Comparison of ENCODE assay signal across 17 cellular contexts in genomic region chr19:36460046-36460445, GRCh38. TPM values are rescaled to one million over a fixed set of nuclear protein-coding genes. Genes with fewer than 3 reads are reported as not detected.
DNase-seq lines count a peak whose midpoint lies in the region; ATAC-seq, FAIRE-seq and TF ChIP-seq lines count a peak whose summit lies in the region.
"Had no signal": no experiment of that assay in that cellular context is flagged by ENCODE, and none has a peak within 500 bp of the region (broad histone marks: within the 10 kb centered on the region; RNA-seq: fewer than 3 reads in every experiment).

No MANE protein-coding gene starts in this region.

- H3K79me2 ChIP-seq in astrocyte (ENCODE audit: insufficient read depth, low read length): no peaks in the 10 kb centered on the region

- no peak overlapping the region for H3K27ac ChIP-seq in astrocyte (ENCODE audit: low read depth, low read length)
- H3K27ac ChIP-seq: BLaER1 had no signal

- intact Hi-C loops in Right ventricle myocardium superior (cut with DNase I): no loop called here

- H3K27ac Mint-ChIP-seq in astrocyte (ENCODE audit: unreplicated experiment): no peak overlapping the region
- H3K27ac Mint-ChIP-seq: CD8-positive, alpha-beta T cell had no signal

- ATAC-seq in Right ventricle myocardium superior (ENCODE audit: poor library complexity) (no peak), HG03342 (IDR thresholded peaks at IDR 0.05; ENCODE audit: unreplicated experiment) (no peak)
- ATAC-seq: CD8-positive, alpha-beta T cell had no signal

- H3K36me3 Mint-ChIP-seq in astrocyte (ENCODE audit: low read depth, unreplicated experiment): peaks cover 41% of the 10 kb centered on the region

- H3K27me3 Mint-ChIP-seq in astrocyte (ENCODE audit: low read depth, unreplicated experiment): no peaks in the 10 kb centered on the region

- no peak for TF ChIP-seq CTCF in AG10803 (conservative IDR thresholded peaks at IDR 0.05; ENCODE audit: low read length)
- TF ChIP-seq CTCF in astrocyte (IDR thresholded peaks at IDR 0.05; ENCODE audit: insufficient read depth, low read depth, low read length): no peak

- H3K4me2 ChIP-seq in astrocyte (ENCODE audit: low read length): no peak overlapping the region
- H3K4me2 ChIP-seq: BLaER1 had no signal

- FAIRE-seq in astrocyte (lab: Jason Lieb, UNC): no peak
- FAIRE-seq: GM12891, GM18507 had no signal

- no peaks in the 10 kb centered on the region for H3K9me3 ChIP-seq in astrocyte (ENCODE audit: insufficient read depth, low read depth, low read length)

- H3K27me3 ChIP-seq in astrocyte (ENCODE audit: insufficient read depth, low read length): no peaks in the 10 kb centered on the region
- H3K27me3 ChIP-seq: BLaER1 had no signal

- peak; percentile 29 for DNase-seq in AG10803 (ENCODE audit: low read depth)
- peak; percentile 3 for DNase-seq in GM04504 (ENCODE audit: low read depth)
- peak; percentile 62 for DNase-seq in astrocyte (ENCODE audit: low read depth)
- peak; percentile 7 for DNase-seq in hepatic stellate cell (ENCODE audit: low spot score)
- no peak for DNase-seq in NCI-H1048 (lab: John Stamatoyannopoulos, UW)
- no peak for DNase-seq in Right ventricle myocardium superior
- no peak for DNase-seq in RPMI8226
- DNase-seq: CD8-positive, alpha-beta T cell; KBM-7; NCI-H146; NCI-H2081; NCI-H510A treated with DMSO at 0.1 percent for 48 hours; T-helper 1 cell had no signal

- no peak overlapping the region for H2AFZ ChIP-seq in astrocyte (ENCODE audit: low read depth, low read length)

- peaks cover 3% of the 10 kb centered on the region for H3K36me3 ChIP-seq in astrocyte (ENCODE audit: insufficient read depth, low read length)

- H4K20me1 ChIP-seq in astrocyte (ENCODE audit: insufficient read depth, low read length): no peaks in the 10 kb centered on the region
- H4K20me1 ChIP-seq: BLaER1 had no signal

- H3K4me3 Mint-ChIP-seq in astrocyte (ENCODE audit: unreplicated experiment): no peak overlapping the region
- H3K4me3 Mint-ChIP-seq: CD8-positive, alpha-beta T cell had no signal

- H3K4me1 ChIP-seq in astrocyte (ENCODE audit: insufficient read depth, low read length): peaks cover 3% of the 10 kb centered on the region
- H3K4me1 ChIP-seq: BLaER1 had no signal

- H3K9me3 Mint-ChIP-seq in astrocyte (ENCODE audit: unreplicated experiment): peaks cover 12% of the 10 kb centered on the region

- H3K4me1 Mint-ChIP-seq in astrocyte (ENCODE audit: low read depth, unreplicated experiment): no peaks in the 10 kb centered on the region

- H3K4me3 ChIP-seq in AG10803 (ENCODE audit: low read length) (no peak overlapping the region), astrocyte (ENCODE audit: insufficient read depth, low read depth, low read length) (no peak overlapping the region)
- H3K4me3 ChIP-seq: BLaER1 had no signal

- no peak overlapping the region for H3K9ac ChIP-seq in astrocyte (ENCODE audit: low read length)
- H3K9ac ChIP-seq: BLaER1 had no signal

RNA-seq across cellular contexts. Expression of gene ZNF566, which starts 29.3 kb away (rescaled TPM):
- total RNA-seq in astrocyte (10.0 and 16.0 TPM in 2 replicates), Right ventricle myocardium superior (10.9 TPM)

RNA-seq across cellular contexts. Expression of gene ZFP82, which starts 41.6 kb away (rescaled TPM):
- total RNA-seq in astrocyte: 6.4 and 6.6 TPM in 2 replicates
- total RNA-seq in Right ventricle myocardium superior: 4.8 TPM

Comparison
In these comparisons a context has a peak if more than half of its experiments do, and no peak if none do; other contexts are left out.
1. DNase-seq: peak in AG10803 (single experiment), GM04504 (single experiment), astrocyte (single experiment) and hepatic stellate cell (single experiment); none in NCI-H1048 (single experiment), Right ventricle myocardium superior (single experiment) and RPMI8226 (single experiment).